Comparison of ENCODE assay signal across 10 cellular contexts in the genomic region with DNA sequence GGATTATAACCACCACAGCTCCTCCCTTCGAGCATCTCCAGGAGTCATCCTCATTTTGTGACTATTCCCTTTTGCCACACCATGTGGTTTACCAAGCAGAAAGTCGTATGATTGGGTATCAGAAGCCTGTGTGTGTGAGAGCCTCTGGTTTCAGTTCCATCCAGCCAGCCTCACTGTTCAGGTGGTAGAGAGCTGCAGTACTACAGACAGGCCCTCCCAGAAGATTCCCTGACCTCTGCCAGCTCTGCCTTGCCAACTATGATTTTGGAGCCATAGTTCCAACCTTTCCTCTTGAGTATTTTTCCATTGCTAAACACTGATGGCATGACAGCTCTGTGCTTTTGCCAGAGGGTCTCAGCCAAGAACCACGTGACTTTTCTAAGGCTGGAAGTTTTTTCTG.
DNase-seq lines count a peak whose midpoint lies in the region; ATAC-seq and TF ChIP-seq lines count a peak whose summit lies in the region.
"Had no signal": no experiment of that assay in that cellular context is flagged by ENCODE, and none has a peak within 500 bp of the region (broad histone marks: within the 10 kb centered on the region; RNA-seq: fewer than 3 reads in every experiment).

No MANE protein-coding gene starts in this region.

- H3K4me1 ChIP-seq in esophagus muscularis mucosa (peaks cover 9 to 11% (median 10%) of the 10 kb centered on the region in 4 donors), aorta (ENCODE audit: control insufficient read depth in 1 of 2, insufficient read depth in 2 of 2, low read length in 2 of 2) (peaks cover 5 to 7% of the 10 kb centered on the region in 2 donors)

- DNase-seq in activated naive CD8-positive, alpha-beta T cell treated with anti-CD3 and anti-CD28 coated beads, Interleukin-2, amount 50 U/mL, for 24 hours: no peak
- no peak for DNase-seq in activated naive CD8-positive, alpha-beta T cell treated with anti-CD3 and anti-CD28 coated beads for 36 hours
- DNase-seq in esophagus muscularis mucosa (ENCODE audit: extremely low spot score): no peak
- peak in 1 of 2 donors; percentile 44 for DNase-seq in aorta
- no peak for DNase-seq in NCI-H345 treated with DMSO at 0.1 percent for 48 hours (lab: John Stamatoyannopoulos, UW; ENCODE audit: unreplicated experiment)
- DNase-seq in NK-92 treated with Interleukin-12 subunit alpha and Interleukin-12 subunit beta, amount 100 ng/mL, for 24 hours (lab: John Stamatoyannopoulos, UW): no peak
- no peak for DNase-seq in activated T-cell treated with anti-CD3 and anti-CD28 coated beads, Interleukin-2, amount 50 U/mL, for 24 hours
- DNase-seq: activated CD8-positive, alpha-beta memory T cell treated with anti-CD3 and anti-CD28 coated beads, Interleukin-2, amount 10 ng/mL, durations not matched to agents 7 days and 5 days; PC-3 had no signal

- TF ChIP-seq CTCF in esophagus muscularis mucosa (IDR thresholded peaks at IDR 0.05): no peak

- no peaks in the 10 kb centered on the region for H3K9me3 Mint-ChIP-seq in activated naive CD8-positive, alpha-beta T cell treated with anti-CD3 and anti-CD28 coated beads, Interleukin-2, amount 50 U/mL, for 24 hours
- H3K9me3 Mint-ChIP-seq in activated naive CD8-positive, alpha-beta T cell treated with anti-CD3 and anti-CD28 coated beads for 36 hours: no peaks in the 10 kb centered on the region
- H3K9me3 Mint-ChIP-seq in activated T-cell treated with anti-CD3 and anti-CD28 coated beads, Interleukin-2, amount 50 U/mL, for 24 hours: no peaks in the 10 kb centered on the region

- no peaks in the 10 kb centered on the region for H3K27me3 Mint-ChIP-seq in activated naive CD8-positive, alpha-beta T cell treated with anti-CD3 and anti-CD28 coated beads, Interleukin-2, amount 50 U/mL, for 24 hours
- H3K27me3 Mint-ChIP-seq in activated naive CD8-positive, alpha-beta T cell treated with anti-CD3 and anti-CD28 coated beads for 36 hours: no peaks in the 10 kb centered on the region
- no peaks in the 10 kb centered on the region for H3K27me3 Mint-ChIP-seq in activated T-cell treated with anti-CD3 and anti-CD28 coated beads, Interleukin-2, amount 50 U/mL, for 24 hours
- H3K27me3 Mint-ChIP-seq: activated CD8-positive, alpha-beta memory T cell treated with anti-CD3 and anti-CD28 coated beads, Interleukin-2, amount 10 ng/mL, durations not matched to agents 7 days and 5 days had no signal

- TF ChIP-seq EP300 in esophagus muscularis mucosa (IDR thresholded peaks at IDR 0.05): no peak

- intact Hi-C loops in esophagus muscularis mucosa (cut with DNase I) (loop anchor here (10.0 kb wide), 1 partner anchor 137 kb away; a partner anchor contains a TSS), aorta (cut with DNase I) (loop anchor here (5.0 to 10.0 kb wide), 2 partner anchors 47 to 139 kb away; a partner anchor contains a TSS)

- peak; percentile 49 for ATAC-seq in activated naive CD8-positive, alpha-beta T cell treated with anti-CD3 and anti-CD28 coated beads, Interleukin-2, amount 50 U/mL, for 24 hours
- ATAC-seq in HG03135 (IDR thresholded peaks at IDR 0.05; ENCODE audit: unreplicated experiment): peak; percentile 80
- peak; percentile 82 for ATAC-seq in aorta (ENCODE audit: low FRiP score)
- ATAC-seq: activated CD8-positive, alpha-beta memory T cell treated with anti-CD3 and anti-CD28 coated beads, Interleukin-2, amount 10 ng/mL, durations not matched to agents 7 days and 5 days; PC-3 had no signal

- H3K9me3 ChIP-seq in esophagus muscularis mucosa: no peaks in the 10 kb centered on the region
- no peaks in the 10 kb centered on the region for H3K9me3 ChIP-seq in aorta (ENCODE audit: control insufficient read depth, low read length)

- H3K36me3 Mint-ChIP-seq in activated naive CD8-positive, alpha-beta T cell treated with anti-CD3 and anti-CD28 coated beads, Interleukin-2, amount 50 U/mL, for 24 hours (ENCODE audit: low read depth): no peaks in the 10 kb centered on the region
- H3K36me3 Mint-ChIP-seq in activated naive CD8-positive, alpha-beta T cell treated with anti-CD3 and anti-CD28 coated beads for 36 hours: peaks cover 14% of the 10 kb centered on the region
- peaks cover 13% of the 10 kb centered on the region for H3K36me3 Mint-ChIP-seq in activated T-cell treated with anti-CD3 and anti-CD28 coated beads, Interleukin-2, amount 50 U/mL, for 24 hours (ENCODE audit: low read depth)

- TF ChIP-seq POLR2A in esophagus muscularis mucosa (IDR thresholded peaks at IDR 0.05; ENCODE audit: low read depth): no peak

- H3K36me3 ChIP-seq in esophagus muscularis mucosa (no peaks in the 10 kb centered on the region), aorta (ENCODE audit: control insufficient read depth in 1 of 2, insufficient read depth in 2 of 2, low read length in 1 of 2) (no peaks in the 10 kb centered on the region)

- H3K4me3 Mint-ChIP-seq in activated naive CD8-positive, alpha-beta T cell treated with anti-CD3 and anti-CD28 coated beads, Interleukin-2, amount 50 U/mL, for 24 hours: no peak overlapping the region
- H3K4me3 Mint-ChIP-seq in activated naive CD8-positive, alpha-beta T cell treated with anti-CD3 and anti-CD28 coated beads for 36 hours: no peak overlapping the region
- H3K4me3 Mint-ChIP-seq in activated T-cell treated with anti-CD3 and anti-CD28 coated beads, Interleukin-2, amount 50 U/mL, for 24 hours: no peak overlapping the region
- H3K4me3 Mint-ChIP-seq: activated CD8-positive, alpha-beta memory T cell treated with anti-CD3 and anti-CD28 coated beads, Interleukin-2, amount 10 ng/mL, durations not matched to agents 7 days and 5 days had no signal

- H3K27ac ChIP-seq in esophagus muscularis mucosa (replicated peaks in 1 of 4) (peak overlapping the region in 3 of 4 donors; percentile 26 to 52 (median 33)), aorta (ENCODE audit: low read depth in 1 of 2, low read length in 2 of 2) (peak overlapping the region; percentile 47 to 76)

- 50% methylated on average over 3 of the region's 3 CpGs for WGBS in esophagus muscularis mucosa
- 30% methylated on average over 3 of the region's 3 CpGs for WGBS in aorta, 2 donors

- peaks cover 2% of the 10 kb centered on the region for H3K4me1 Mint-ChIP-seq in activated naive CD8-positive, alpha-beta T cell treated with anti-CD3 and anti-CD28 coated beads, Interleukin-2, amount 50 U/mL, for 24 hours
- peaks cover 6% of the 10 kb centered on the region for H3K4me1 Mint-ChIP-seq in activated naive CD8-positive, alpha-beta T cell treated with anti-CD3 and anti-CD28 coated beads for 36 hours
- peaks cover 3% of the 10 kb centered on the region for H3K4me1 Mint-ChIP-seq in activated T-cell treated with anti-CD3 and anti-CD28 coated beads, Interleukin-2, amount 50 U/mL, for 24 hours (ENCODE audit: low read depth)
- H3K4me1 Mint-ChIP-seq: activated CD8-positive, alpha-beta memory T cell treated with anti-CD3 and anti-CD28 coated beads, Interleukin-2, amount 10 ng/mL, durations not matched to agents 7 days and 5 days had no signal

- H3K27me3 ChIP-seq in esophagus muscularis mucosa (no peaks in the 10 kb centered on the region), aorta (ENCODE audit: control insufficient read depth in 1 of 2, insufficient read depth in 2 of 2, low read length in 1 of 2) (no peaks in the 10 kb centered on the region)

- H3K4me3 ChIP-seq in esophagus muscularis mucosa (no peak overlapping the region), aorta (ENCODE audit: low read length in 2 of 2) (no peak overlapping the region)

- H3K27ac Mint-ChIP-seq in activated naive CD8-positive, alpha-beta T cell treated with anti-CD3 and anti-CD28 coated beads, Interleukin-2, amount 50 U/mL, for 24 hours: no peak overlapping the region
- no peak overlapping the region for H3K27ac Mint-ChIP-seq in activated naive CD8-positive, alpha-beta T cell treated with anti-CD3 and anti-CD28 coated beads for 36 hours
- H3K27ac Mint-ChIP-seq in activated T-cell treated with anti-CD3 and anti-CD28 coated beads, Interleukin-2, amount 50 U/mL, for 24 hours: no peak overlapping the region
- H3K27ac Mint-ChIP-seq: activated CD8-positive, alpha-beta memory T cell treated with anti-CD3 and anti-CD28 coated beads, Interleukin-2, amount 10 ng/mL, durations not matched to agents 7 days and 5 days had no signal
